In genomic region chr7:44324204-44325126, GRCh38 we compare ENCODE assay signal across 11 cellular contexts. TPM values are rescaled to one million over a fixed set of nuclear protein-coding genes. Genes with fewer than 3 reads are reported as not detected.
A peak's percentile ranks its signal among the peaks of the same experiment; 100 is the strongest.
DNase-seq lines count a peak whose midpoint lies in the region; ATAC-seq and TF ChIP-seq lines count a peak whose summit lies in the region.
"Had no signal": no experiment of that assay in that cellular context is flagged by ENCODE, and none has a peak within 500 bp of the region (broad histone marks: within the 10 kb centered on the region; RNA-seq: fewer than 3 reads in every experiment).

No MANE protein-coding gene starts in this region.

- no peak overlapping the region for H3K27ac Mint-ChIP-seq in T-helper 2 cell treated with Interferon-gamma antibody and Interleukin-4, amounts not matched to agents 5 μg/mL and 100 μg/mL, for 36 hours
- no peak overlapping the region for H3K27ac Mint-ChIP-seq in activated naive CD8-positive, alpha-beta T cell
- H3K27ac Mint-ChIP-seq in stimulated activated naive CD8-positive, alpha-beta T cell treated with anti-CD3 and anti-CD28 coated beads, Interleukin-15, amount 100 ng/mL, for 72 hours, result no peak overlapping the region

- no peaks in the 10 kb centered on the region for H3K9me3 Mint-ChIP-seq in T-helper 2 cell treated with Interferon-gamma antibody and Interleukin-4, amounts not matched to agents 5 μg/mL and 100 μg/mL, for 36 hours
- no peaks in the 10 kb centered on the region for H3K9me3 Mint-ChIP-seq in activated naive CD8-positive, alpha-beta T cell (ENCODE audit: low read depth)
- peaks cover 6 to 8% of the 10 kb centered on the region in 2 donors for H3K9me3 Mint-ChIP-seq in stimulated activated naive CD8-positive, alpha-beta T cell treated with anti-CD3 and anti-CD28 coated beads, Interleukin-15, amount 100 ng/mL, for 72 hours

- peaks cover 43% of the 10 kb centered on the region for H3K27me3 Mint-ChIP-seq in T-helper 2 cell treated with Interferon-gamma antibody and Interleukin-4, amounts not matched to agents 5 μg/mL and 100 μg/mL, for 36 hours (ENCODE audit: low read depth)
- H3K27me3 Mint-ChIP-seq in activated naive CD8-positive, alpha-beta T cell, result peaks cover 18% of the 10 kb centered on the region
- H3K27me3 Mint-ChIP-seq in stimulated activated naive CD8-positive, alpha-beta T cell treated with anti-CD3 and anti-CD28 coated beads, Interleukin-15, amount 100 ng/mL, for 72 hours, result peaks cover 43% of the 10 kb centered on the region

- WGBS in ovary, 3 donors, result 4 to 9% (median 4%) methylated on average over 34 to 60 of the region's 60 CpGs

- H3K27ac ChIP-seq in iPS-20b (ENCODE audit: low read length) (no peak overlapping the region), ovary (no peak overlapping the region)

- intact Hi-C loops in ovary (cut with DNase I), result no loop called here

- H3K9me3 ChIP-seq in iPS-20b (ENCODE audit: insufficient read depth, low read depth, low read length) (no peaks in the 10 kb centered on the region), ovary (no peaks in the 10 kb centered on the region)
- H3K9me3 ChIP-seq: BE2C had no signal

- no peak for TF ChIP-seq CTCF in ovary (IDR thresholded peaks at IDR 0.05)

- H3K27me3 ChIP-seq in iPS-20b (ENCODE audit: insufficient read depth, low read length) (peaks cover 71% of the 10 kb centered on the region), ovary (no peaks in the 10 kb centered on the region)

- no peaks in the 10 kb centered on the region for H3K36me3 ChIP-seq in iPS-20b (ENCODE audit: insufficient read depth, low read depth, low read length)
- H3K36me3 ChIP-seq in ovary, result no peaks in the 10 kb centered on the region
- H3K36me3 ChIP-seq: BE2C had no signal

- peaks cover 3% of the 10 kb centered on the region for H3K4me1 Mint-ChIP-seq in T-helper 2 cell treated with Interferon-gamma antibody and Interleukin-4, amounts not matched to agents 5 μg/mL and 100 μg/mL, for 36 hours (ENCODE audit: low read depth)
- peaks cover 8% of the 10 kb centered on the region for H3K4me1 Mint-ChIP-seq in activated naive CD8-positive, alpha-beta T cell (ENCODE audit: low read depth)
- H3K4me1 Mint-ChIP-seq in stimulated activated naive CD8-positive, alpha-beta T cell treated with anti-CD3 and anti-CD28 coated beads, Interleukin-15, amount 100 ng/mL, for 72 hours, result peaks cover 22% of the 10 kb centered on the region

- H3K4me3 ChIP-seq in iPS-20b (ENCODE audit: low read length) (peak overlapping the region; percentile 47; the same call in 1 of the 2 replicates), ovary (no peak overlapping the region)

- H3K4me1 ChIP-seq in iPS-20b (ENCODE audit: insufficient read depth, low read length), result no peaks in the 10 kb centered on the region
- no peaks in the 10 kb centered on the region for H3K4me1 ChIP-seq in ovary (ENCODE audit: insufficient read depth)

- peak overlapping the region; percentile 29 for H3K4me3 Mint-ChIP-seq in T-helper 2 cell treated with Interferon-gamma antibody and Interleukin-4, amounts not matched to agents 5 μg/mL and 100 μg/mL, for 36 hours
- peak overlapping the region; percentile 72 for H3K4me3 Mint-ChIP-seq in activated naive CD8-positive, alpha-beta T cell
- peak overlapping the region; percentile 53 to 68 for H3K4me3 Mint-ChIP-seq in stimulated activated naive CD8-positive, alpha-beta T cell treated with anti-CD3 and anti-CD28 coated beads, Interleukin-15, amount 100 ng/mL, for 72 hours

- peak; percentile 27 for ATAC-seq in stimulated activated naive CD8-positive, alpha-beta T cell treated with anti-CD3 and anti-CD28 coated beads, Interleukin-15, amount 100 ng/mL, for 72 hours
- ATAC-seq in HG02759 (IDR thresholded peaks at IDR 0.05; ENCODE audit: unreplicated experiment), result no peak
- no peak for ATAC-seq in GM18907 (IDR thresholded peaks at IDR 0.05; ENCODE audit: unreplicated experiment)

- DNase-seq in T-helper 2 cell treated with Interferon-gamma antibody and Interleukin-4, amounts not matched to agents 5 μg/mL and 100 μg/mL, for 36 hours (ENCODE audit: low spot score), result no peak
- DNase-seq in T-helper 2 cell, result no peak
- DNase-seq in stimulated activated naive CD8-positive, alpha-beta T cell treated with anti-CD3 and anti-CD28 coated beads, Interleukin-15, amount 100 ng/mL, for 72 hours, result no peak
- DNase-seq in ovary, result no peak
- DNase-seq: BE2C, mesendoderm, NCI-H226 had no signal

- TF ChIP-seq EP300 in ovary (IDR thresholded peaks at IDR 0.05), result no peak

- peaks cover 2% of the 10 kb centered on the region for H3K36me3 Mint-ChIP-seq in T-helper 2 cell treated with Interferon-gamma antibody and Interleukin-4, amounts not matched to agents 5 μg/mL and 100 μg/mL, for 36 hours (ENCODE audit: low read depth)
- peaks cover 4% of the 10 kb centered on the region for H3K36me3 Mint-ChIP-seq in activated naive CD8-positive, alpha-beta T cell

- no peak for TF ChIP-seq POLR2A in ovary (IDR thresholded peaks at IDR 0.05)

- no peak overlapping the region for H3K9ac ChIP-seq in iPS-20b (ENCODE audit: low read depth, low read length)

RNA-seq across cellular contexts. Expression of gene CAMK2B, which starts 0.9 kb away (rescaled TPM):
- total RNA-seq in ovary, result 1 to 10 TPM in 1 of 7 donors, under 1 TPM in 4, not detected in 2; 0.24 to 1.4 (median 0.45) TPM
- under 1 TPM; 0.22 to 0.48 TPM for polyA plus RNA-seq in ovary
